In the genomic region with DNA sequence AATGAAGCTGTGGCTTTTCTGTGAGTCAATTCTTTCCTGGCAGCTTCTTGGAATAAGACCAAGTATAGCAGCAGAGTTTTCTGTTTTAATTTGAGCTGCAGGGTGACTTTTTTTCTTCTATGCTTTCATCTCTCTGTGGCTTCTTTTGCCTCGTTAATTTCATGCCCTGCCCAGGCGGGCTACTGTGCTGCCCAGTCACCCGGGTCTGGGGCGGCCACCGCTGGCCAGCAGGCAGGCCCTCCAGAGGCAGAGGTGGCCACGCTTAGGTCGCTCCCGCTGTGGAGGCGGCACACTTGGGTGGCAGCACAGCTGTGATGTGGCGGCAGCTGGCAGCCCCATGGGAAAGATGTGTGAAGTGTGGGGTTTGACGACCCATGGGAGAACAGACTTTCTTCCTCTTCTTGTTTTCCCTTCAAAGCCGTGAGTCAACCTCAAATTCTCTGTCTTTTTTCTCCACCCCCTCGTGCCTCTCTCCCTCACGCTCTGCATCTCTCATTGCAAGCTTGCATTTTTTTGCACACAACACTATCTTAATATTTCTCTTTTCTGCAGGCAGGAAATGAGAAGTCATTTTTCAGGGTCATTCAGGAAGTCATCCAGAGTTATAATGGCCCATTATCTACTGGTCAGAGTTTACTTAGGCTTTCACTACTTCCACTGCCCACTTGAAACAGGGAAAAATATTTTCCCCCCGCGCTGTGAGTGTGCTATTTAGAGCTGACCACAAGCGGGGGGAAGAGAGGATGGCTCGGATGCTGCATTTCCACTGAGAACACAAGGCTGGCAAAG, we compare ENCODE assay signal across 8 cellular contexts.
A peak's percentile ranks its signal among the peaks of the same experiment; 100 is the strongest.
DNase-seq lines count a peak whose midpoint lies in the region; ATAC-seq and TF ChIP-seq lines count a peak whose summit lies in the region.

No MANE protein-coding gene starts in this region.

- peak; percentile 94 for ATAC-seq in DND-41 (ENCODE audit: insufficient read depth, low read depth)
- peak; percentile 48 for ATAC-seq in GM19372 (IDR thresholded peaks at IDR 0.05; ENCODE audit: low read depth, unreplicated experiment)
- peak; percentile 84 for ATAC-seq in HG03378 (IDR thresholded peaks at IDR 0.05; ENCODE audit: unreplicated experiment)
- ATAC-seq in left ventricle myocardium superior = peak; percentile 48

- intact Hi-C loops in activated T-helper 1 cell treated with anti-CD3 and anti-CD28 coated beads, Interleukin-12 subunit alpha, Interleukin-12 subunit beta, Interleukin-2, Interleukin-4 antibody, amounts not matched to agents 30 ng/mL and 10 ng/mL and 1 ng/mL, durations not matched to agents 14 hours and 24 hours and 36 hours (cut with micrococcal nuclease) = loop anchor here (1.0 to 2.0 kb wide), 5 partner anchors 14 to 446 kb away; no protein-coding TSS in a partner anchor
- intact Hi-C loops in left ventricle myocardium superior (cut with micrococcal nuclease) = no loop called here

- TF ChIP-seq CTCF in DND-41 (IDR thresholded peaks at IDR 0.05; ENCODE audit: borderline replicate concordance, extremely low read depth, low read length, poor library complexity, severe bottlenecking) (no peak), endothelial cell (IDR thresholded peaks at IDR 0.05; ENCODE audit: unreplicated experiment) (no peak)

- no peak overlapping the region for H3K9ac ChIP-seq in DND-41 (ENCODE audit: low read depth, low read length)

- H3K4me1 Mint-ChIP-seq in activated T-helper 1 cell treated with anti-CD3 and anti-CD28 coated beads, Interleukin-12 subunit alpha, Interleukin-12 subunit beta, Interleukin-2, Interleukin-4 antibody, amounts not matched to agents 30 ng/mL and 10 ng/mL and 1 ng/mL, durations not matched to agents 14 hours and 24 hours and 36 hours (ENCODE audit: low read depth) = peaks cover 25% of the 10 kb centered on the region
- no peaks in the 10 kb centered on the region for H3K4me1 Mint-ChIP-seq in endothelial cell (ENCODE audit: unreplicated experiment)

- no peaks in the 10 kb centered on the region for H3K9me3 ChIP-seq in DND-41 (ENCODE audit: insufficient read depth, low read length, severe bottlenecking)

- H3K27ac Mint-ChIP-seq in activated T-helper 1 cell treated with anti-CD3 and anti-CD28 coated beads, Interleukin-12 subunit alpha, Interleukin-12 subunit beta, Interleukin-2, Interleukin-4 antibody, amounts not matched to agents 30 ng/mL and 10 ng/mL and 1 ng/mL, durations not matched to agents 14 hours and 24 hours and 36 hours = peak overlapping the region; percentile 51
- no peak overlapping the region for H3K27ac Mint-ChIP-seq in endothelial cell (ENCODE audit: unreplicated experiment)

- H3K79me2 ChIP-seq in DND-41 (ENCODE audit: insufficient read depth, low read length) = no peaks in the 10 kb centered on the region

- H3K4me1 ChIP-seq in DND-41 (ENCODE audit: insufficient read depth, low read length) = peaks cover 36% of the 10 kb centered on the region

- peaks cover 29% of the 10 kb centered on the region for H3K27me3 ChIP-seq in DND-41 (ENCODE audit: insufficient read depth, low read length, poor library complexity)

- 0 out of 2 replicates have a peak overlapping the region, but pooled peaks have one; percentile 14 for H3K27ac ChIP-seq in DND-41 (ENCODE audit: low read length)

- peak overlapping the region; percentile 53 for H3K4me2 ChIP-seq in DND-41 (ENCODE audit: insufficient read depth, low read length)

- no peaks in the 10 kb centered on the region for H3K9me3 Mint-ChIP-seq in activated T-helper 1 cell treated with anti-CD3 and anti-CD28 coated beads, Interleukin-12 subunit alpha, Interleukin-12 subunit beta, Interleukin-2, Interleukin-4 antibody, amounts not matched to agents 30 ng/mL and 10 ng/mL and 1 ng/mL, durations not matched to agents 14 hours and 24 hours and 36 hours
- H3K9me3 Mint-ChIP-seq in endothelial cell (ENCODE audit: unreplicated experiment) = no peaks in the 10 kb centered on the region

- DNase-seq in DND-41 (peak; percentile 84), left ventricle myocardium superior (peak; percentile 38), stromal cell of bone marrow (ENCODE audit: low read depth) (peak; percentile 90), endothelial cell (ENCODE audit: low spot score) (no peak), NCI-H524 (lab: John Stamatoyannopoulos, UW) (no peak)
- DNase-seq in activated T-helper 1 cell treated with anti-CD3 and anti-CD28 coated beads, Interleukin-12 subunit alpha, Interleukin-12 subunit beta, Interleukin-2, Interleukin-4 antibody, amounts not matched to agents 30 ng/mL and 10 ng/mL and 1 ng/mL, durations not matched to agents 14 hours and 24 hours and 36 hours (ENCODE audit: low spot score) = no peak

- peaks cover 29% of the 10 kb centered on the region for H3K27me3 Mint-ChIP-seq in activated T-helper 1 cell treated with anti-CD3 and anti-CD28 coated beads, Interleukin-12 subunit alpha, Interleukin-12 subunit beta, Interleukin-2, Interleukin-4 antibody, amounts not matched to agents 30 ng/mL and 10 ng/mL and 1 ng/mL, durations not matched to agents 14 hours and 24 hours and 36 hours (ENCODE audit: insufficient read depth)
- H3K27me3 Mint-ChIP-seq in endothelial cell (ENCODE audit: unreplicated experiment) = peaks cover 6% of the 10 kb centered on the region

- peak overlapping the region in 1 of 2 experiments; percentile 33; a peak in 1 of 4 replicates for H3K4me3 ChIP-seq in DND-41 (ENCODE audit: low read depth in 1 of 2, low read length in 2 of 2)

- H3K36me3 Mint-ChIP-seq in activated T-helper 1 cell treated with anti-CD3 and anti-CD28 coated beads, Interleukin-12 subunit alpha, Interleukin-12 subunit beta, Interleukin-2, Interleukin-4 antibody, amounts not matched to agents 30 ng/mL and 10 ng/mL and 1 ng/mL, durations not matched to agents 14 hours and 24 hours and 36 hours (ENCODE audit: low read depth) = no peaks in the 10 kb centered on the region
- no peaks in the 10 kb centered on the region for H3K36me3 Mint-ChIP-seq in endothelial cell (ENCODE audit: low read depth, unreplicated experiment)

- H2AFZ ChIP-seq in DND-41 (ENCODE audit: low read depth, low read length) = no peak overlapping the region

- no peaks in the 10 kb centered on the region for H3K36me3 ChIP-seq in DND-41 (ENCODE audit: insufficient read depth, low read length)

- H3K4me3 Mint-ChIP-seq in activated T-helper 1 cell treated with anti-CD3 and anti-CD28 coated beads, Interleukin-12 subunit alpha, Interleukin-12 subunit beta, Interleukin-2, Interleukin-4 antibody, amounts not matched to agents 30 ng/mL and 10 ng/mL and 1 ng/mL, durations not matched to agents 14 hours and 24 hours and 36 hours = peak overlapping the region; percentile 52
- no peak overlapping the region for H3K4me3 Mint-ChIP-seq in endothelial cell (ENCODE audit: unreplicated experiment)

- no peaks in the 10 kb centered on the region for H4K20me1 ChIP-seq in DND-41 (ENCODE audit: insufficient read depth, low read length)

Comparison
In these comparisons a context has a peak if more than half of its experiments do, and no peak if none do; other contexts are left out.
1. DNase-seq: peak in DND-41 (single experiment), left ventricle myocardium superior (single experiment) and stromal cell of bone marrow (single experiment); none in activated T-helper 1 cell treated with anti-CD3 and anti-CD28 coated beads, Interleukin-12 subunit alpha, Interleukin-12 subunit beta, Interleukin-2, Interleukin-4 antibody, amounts not matched to agents 30 ng/mL and 10 ng/mL and 1 ng/mL, durations not matched to agents 14 hours and 24 hours and 36 hours (single experiment), endothelial cell (single experiment) and NCI-H524 (0 of 2).
2. Peak in every context shown above with its lines, with median percentiles within 50 percentile points of each other: ATAC-seq.